Comparison of ENCODE assay signal across 22 cellular contexts in the genomic region with DNA sequence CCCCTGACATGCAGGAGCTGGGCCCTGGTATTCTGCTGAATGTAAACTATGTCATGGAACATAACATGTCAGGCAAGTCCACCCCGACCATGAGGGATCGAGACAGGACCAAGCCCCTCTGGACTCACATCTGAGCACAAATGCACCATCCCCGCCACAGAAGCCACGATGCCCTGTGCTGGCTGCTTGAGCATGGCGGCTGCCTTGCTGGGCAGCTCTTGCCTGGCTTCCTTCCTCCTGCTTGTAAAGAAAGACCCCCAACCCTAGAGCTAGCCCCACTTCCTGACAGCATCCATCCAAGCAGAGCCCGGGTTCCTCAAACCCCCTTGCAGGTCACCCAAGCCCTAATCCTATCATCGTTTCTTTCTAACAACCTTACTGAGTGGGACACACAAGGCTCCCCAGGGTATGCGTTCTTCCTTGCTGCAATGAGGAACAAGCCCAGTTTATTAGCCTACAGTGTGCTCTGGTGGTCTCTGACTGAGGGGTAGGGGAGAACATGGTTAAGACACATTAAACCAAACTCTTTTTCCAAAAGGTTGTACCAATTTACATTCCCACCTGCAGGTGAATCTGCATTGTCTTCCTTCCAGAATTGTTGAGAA. TPM values are rescaled to one million over a fixed set of nuclear protein-coding genes. Genes with fewer than 3 reads are reported as not detected.
A peak's percentile ranks its signal among the peaks of the same experiment; 100 is the strongest.
DNase-seq lines count a peak whose midpoint lies in the region; ATAC-seq and TF ChIP-seq lines count a peak whose summit lies in the region.
"Had no signal": no experiment of that assay in that cellular context is flagged by ENCODE, and none has a peak within 500 bp of the region (broad histone marks: within the 10 kb centered on the region; RNA-seq: fewer than 3 reads in every experiment).

No MANE protein-coding gene starts in this region.

- peaks cover 9% of the 10 kb centered on the region for H3K36me3 Mint-ChIP-seq in osteocyte (ENCODE audit: unreplicated experiment)

- H3K9me3 ChIP-seq in BLaER1: no peaks in the 10 kb centered on the region
- no peaks in the 10 kb centered on the region for H3K9me3 ChIP-seq in IMR-90 (ENCODE audit: control insufficient read depth, insufficient read depth, low read length)
- H3K9me3 ChIP-seq: A549, SJCRH30 had no signal

- H3K4me2 ChIP-seq in BLaER1: peak overlapping the region; percentile 75; the same call in 1 of the 2 replicates
- no peak overlapping the region for H3K4me2 ChIP-seq in IMR-90 (ENCODE audit: low read depth, low read length)
- H3K4me2 ChIP-seq: A549 had no signal

- CTCF ChIA-PET in IMR-90 (lab: Yijun Ruan, JAX): no interaction called here

- H3K14ac ChIP-seq in IMR-90 (replicated peaks; ENCODE audit: low read depth, low read length): no peak overlapping the region

- H3K9ac ChIP-seq in BLaER1: no peak overlapping the region
- no peak overlapping the region for H3K9ac ChIP-seq in IMR-90 (ENCODE audit: low read depth, low read length)

- H3K4me3 Mint-ChIP-seq in osteocyte (ENCODE audit: unreplicated experiment): no peak overlapping the region
- H3K4me3 Mint-ChIP-seq: CD4-positive, CD25-positive, alpha-beta regulatory T cell had no signal

- H3K4ac ChIP-seq in IMR-90 (ENCODE audit: low read depth, low read length): no peak overlapping the region

- no peak overlapping the region for H3K56ac ChIP-seq in IMR-90 (ENCODE audit: extremely low read depth, insufficient read depth, low read length)

- no peak overlapping the region for H3K23ac ChIP-seq in IMR-90 (ENCODE audit: low read depth, low read length)

- DNase-seq in IMR-90 (no peak), dermis blood vessel endothelial cell (peak; percentile 0), osteocyte (ENCODE audit: extremely low spot score, unreplicated experiment) (peak; percentile 74)
- DNase-seq in stimulated activated CD4-positive, alpha-beta T cell treated with anti-CD3 and anti-CD28 coated beads, Interleukin-2, amount 100 ng/mL, for 24 hours: no peak
- DNase-seq in activated CD8-positive, alpha-beta memory T cell treated with anti-CD3 and anti-CD28 coated beads, Interleukin-2, amount 50 U/mL, for 48 hours: no peak
- DNase-seq: CD4-positive, CD25-positive, alpha-beta regulatory T cell; KG1; MM.1S; NCI-H1417; NCI-H2081; NCI-H2171; NCI-H226; NCI-H510A; NCI-H69; PC-3; SJCRH30 had no signal

- H3K4me1 ChIP-seq in BLaER1 (peaks cover 66% of the 10 kb centered on the region), IMR-90 (ENCODE audit: control insufficient read depth, insufficient read depth, low read length) (0 out of 2 replicates have a peak, but pooled peaks cover 2% of the 10 kb centered on the region)
- H3K4me1 ChIP-seq: A549, SJCRH30 had no signal

- H3K4me1 Mint-ChIP-seq in osteocyte (ENCODE audit: unreplicated experiment): no peaks in the 10 kb centered on the region

- H3K27me3 ChIP-seq in BLaER1 (no peaks in the 10 kb centered on the region), IMR-90 (ENCODE audit: control insufficient read depth, insufficient read depth, low read length) (no peaks in the 10 kb centered on the region)
- H3K27me3 ChIP-seq: SJCRH30 had no signal

- H4K5ac ChIP-seq in IMR-90 (ENCODE audit: low read depth, low read length): no peak overlapping the region

- H2AFZ ChIP-seq in IMR-90 (replicated peaks; ENCODE audit: low read length, poor library complexity): no peak overlapping the region

- no peak for TF ChIP-seq POLR2A in IMR-90 (IDR thresholded peaks at IDR 0.05; ENCODE audit: low read depth, low read length)

- no peak overlapping the region for H4K91ac ChIP-seq in IMR-90 (ENCODE audit: insufficient read depth, low read depth, low read length)

- no peaks in the 10 kb centered on the region for H3K9me3 Mint-ChIP-seq in osteocyte (ENCODE audit: unreplicated experiment)
- H3K9me3 Mint-ChIP-seq: CD4-positive, CD25-positive, alpha-beta regulatory T cell had no signal

- dilution Hi-C loops in IMR-90 (cut with HindIII; ENCODE audit: low sequenced_read_pairs, unreplicated experiment): no loop called here

- H3K9me1 ChIP-seq in IMR-90 (ENCODE audit: insufficient read depth, low read length): peaks cover 16% of the 10 kb centered on the region

- no peak overlapping the region for H2BK15ac ChIP-seq in IMR-90 (ENCODE audit: low read depth, low read length)

- no peak for TF ChIP-seq RAD21 in IMR-90 (IDR thresholded peaks at IDR 0.05; ENCODE audit: low read length)

- intact Hi-C loops in IMR-90 (cut with micrococcal nuclease): no loop called here

- in situ Hi-C loops in IMR-90 (cut with MboI; ENCODE audit: low sequenced_read_pairs): no loop called here

- H3K27ac Mint-ChIP-seq in osteocyte (ENCODE audit: unreplicated experiment): no peak overlapping the region

- H2BK120ac ChIP-seq in IMR-90 (ENCODE audit: low read depth, low read length): no peak overlapping the region

- no TSS peak for BruUV-seq in IMR-90 (replicated peaks; lab: Mats Ljungman, UMichigan)

- TF ChIP-seq CTCF in IMR-90 (conservative IDR thresholded peaks at IDR 0.05; ENCODE audit: low read depth, low read length) (no peak), osteocyte (IDR thresholded peaks at IDR 0.05) (no peak)

- H3K27me3 Mint-ChIP-seq in osteocyte (ENCODE audit: unreplicated experiment): no peaks in the 10 kb centered on the region
- H3K27me3 Mint-ChIP-seq: CD4-positive, CD25-positive, alpha-beta regulatory T cell had no signal

- H2AK9ac ChIP-seq in IMR-90 (replicated peaks; ENCODE audit: low read depth, low read length, poor library complexity): peak overlapping the region; percentile 9

- H2AK5ac ChIP-seq in IMR-90 (ENCODE audit: low read depth, low read length): no peak overlapping the region

- no peak overlapping the region for H3K18ac ChIP-seq in IMR-90 (ENCODE audit: low read depth, low read length)

- H3K79me1 ChIP-seq in IMR-90 (ENCODE audit: low read depth in 1 of 2, low read length in 2 of 2): peaks cover 17 to 57% of the 10 kb centered on the region in 2 experiments; a peak in 3 of 4 replicates

- no peak overlapping the region for H4K8ac ChIP-seq in IMR-90 (ENCODE audit: low read depth in 2 of 2, low read length in 2 of 2)

- WGBS in IMR-90 (ENCODE audit: extremely low coverage in 2 of 2, insufficient read length in 1 of 2), 2 experiments: no CpG with 5 or more reads among the region's 8 CpGs

- H2BK20ac ChIP-seq in IMR-90 (ENCODE audit: low read depth, low read length): no peak overlapping the region

- POLR2A ChIA-PET in IMR-90 (lab: Charles Lee; ENCODE audit: unreplicated experiment): no interaction called here

- ATAC-seq in IMR-90 (ENCODE audit: low read depth) (no peak), HG02981 (IDR thresholded peaks at IDR 0.05; ENCODE audit: unreplicated experiment) (no peak), HG03565 (IDR thresholded peaks at IDR 0.05; ENCODE audit: unreplicated experiment) (no peak)
- ATAC-seq: A549, HCT116, PC-3, SK-N-SH treated with all-trans-retinoic acid at 6 μM for 48 hours had no signal

- H4K20me1 ChIP-seq in BLaER1 (peaks cover 19% of the 10 kb centered on the region), IMR-90 (ENCODE audit: insufficient read depth, low read length) (peaks cover 3% of the 10 kb centered on the region)

- no peak overlapping the region for H3K27ac ChIP-seq in BLaER1
- no peak overlapping the region for H3K27ac ChIP-seq in IMR-90 (ENCODE audit: insufficient read depth, low read length)
- H3K27ac ChIP-seq: A549, SJCRH30 had no signal

- H3K4me3 ChIP-seq in BLaER1: no peak overlapping the region
- H3K4me3 ChIP-seq in IMR-90 (ENCODE audit: insufficient read depth, low read depth, low read length): no peak overlapping the region
- H3K4me3 ChIP-seq: A549, SJCRH30 had no signal

- H2BK5ac ChIP-seq in IMR-90 (ENCODE audit: low read depth, low read length, poor library complexity, severe bottlenecking): no peak overlapping the region

- H3K36me3 ChIP-seq in BLaER1 (peaks cover 21% of the 10 kb centered on the region), IMR-90 (ENCODE audit: control insufficient read depth, insufficient read depth, low read length) (peaks cover 7% of the 10 kb centered on the region)
- H3K36me3 ChIP-seq: SJCRH30 had no signal

TF ChIP-seq in IMR-90, 13 proteins besides CTCF, POLR2A, EP300 and RAD21:
- TF ChIP-seq SMC3 (IDR thresholded peaks at IDR 0.05; ENCODE audit: low read depth, low read length) (no peak), RFX5 (IDR thresholded peaks at IDR 0.05; ENCODE audit: low read depth, low read length) (no peak), BHLHE40 (IDR thresholded peaks at IDR 0.05; ENCODE audit: low read depth, low read length) (no peak), RCOR1 (IDR thresholded peaks at IDR 0.05; ENCODE audit: insufficient replicate concordance, low read length) (no peak), MAZ (IDR thresholded peaks at IDR 0.05; ENCODE audit: borderline replicate concordance, low read depth, low read length) (no peak)
- TF ChIP-seq, protein P1, sequence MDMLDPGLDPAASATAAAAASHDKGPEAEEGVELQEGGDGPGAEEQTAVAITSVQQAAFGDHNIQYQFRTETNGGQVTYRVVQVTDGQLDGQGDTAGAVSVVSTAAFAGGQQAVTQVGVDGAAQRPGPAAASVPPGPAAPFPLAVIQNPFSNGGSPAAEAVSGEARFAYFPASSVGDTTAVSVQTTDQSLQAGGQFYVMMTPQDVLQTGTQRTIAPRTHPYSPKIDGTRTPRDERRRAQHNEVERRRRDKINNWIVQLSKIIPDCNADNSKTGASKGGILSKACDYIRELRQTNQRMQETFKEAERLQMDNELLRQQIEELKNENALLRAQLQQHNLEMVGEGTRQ (IDR thresholded peaks at IDR 0.05; ENCODE audit: low read depth, low read length): no peak

RNA-seq across cellular contexts. Expression of a gene that starts 26.6 kb away (rescaled TPM):
- total RNA-seq in IMR-90 (2012; rRNA removed): 7.2 and 9.7 TPM in 2 replicates
- polyA plus RNA-seq in IMR-90 (2012; rRNA removed): 13.4 and 15.5 TPM in 2 replicates
- polyA plus RNA-seq in IMR-90 (2012; cell fraction: cytosol; rRNA removed): 8.1 and 12.2 TPM in 2 replicates
- 64.3 and 68.2 TPM in 2 replicates for polyA plus RNA-seq in IMR-90 (2012; cell fraction: nucleus; rRNA removed; ENCODE audit: low replicate concordance)
- 36.9 and 56.6 TPM in 2 replicates for total RNA-seq in dermis blood vessel endothelial cell
- 30.2 and 31.5 TPM in 2 replicates for total RNA-seq in osteocyte

RNA-seq across cellular contexts. Expression of a gene that starts 39.7 kb away (rescaled TPM):
- total RNA-seq in IMR-90 (2012; rRNA removed) (127 and 154 TPM in 2 replicates), dermis blood vessel endothelial cell (92.1 and 98.0 TPM in 2 replicates), osteocyte (46.4 and 48.5 TPM in 2 replicates)
- 169 and 187 TPM in 2 replicates for polyA plus RNA-seq in IMR-90 (2012; rRNA removed)
- 158 and 206 TPM in 2 replicates for polyA plus RNA-seq in IMR-90 (2012; cell fraction: cytosol; rRNA removed)
- 143 and 362 TPM in 2 replicates for polyA plus RNA-seq in IMR-90 (2012; cell fraction: nucleus; rRNA removed; ENCODE audit: low replicate concordance)

Comparison
In these comparisons a context has a peak if more than half of its experiments do, and no peak if none do; other contexts are left out.
1. DNase-seq: peak in dermis blood vessel endothelial cell (single experiment) and osteocyte (single experiment); none in IMR-90 (single experiment), stimulated activated CD4-positive, alpha-beta T cell treated with anti-CD3 and anti-CD28 coated beads, Interleukin-2, amount 100 ng/mL, for 24 hours (0 of 2) and activated CD8-positive, alpha-beta memory T cell treated with anti-CD3 and anti-CD28 coated beads, Interleukin-2, amount 50 U/mL, for 48 hours (single experiment).